ENCODE assay signal across 1 cellular context in genomic region chr16:71817150-71817500, GRCh38.
TF ChIP-seq lines count a peak whose summit lies in the region.

No MANE protein-coding gene starts in this region.

TF ChIP-seq in HepG2, 621 proteins besides CTCF, POLR2A, EP300 and RAD21:
- 0 out of 2 replicates have a peak, but pooled peaks have one; percentile 35 for TF ChIP-seq ZMYM3 (CRISPR knock-in tag; IDR thresholded peaks at IDR 0.05)
- 0 out of 2 replicates have a peak, but pooled peaks have one; percentile 38 for TF ChIP-seq ZNF121 (CRISPR knock-in tag; IDR thresholded peaks at IDR 0.05)
- TF ChIP-seq ZMYM2 (CRISPR knock-in tag; IDR thresholded peaks at IDR 0.05): 0 out of 2 replicates have a peak, but pooled peaks have one; percentile 39
